12 cellular contexts compared by ENCODE assay signal in the genomic region with DNA sequence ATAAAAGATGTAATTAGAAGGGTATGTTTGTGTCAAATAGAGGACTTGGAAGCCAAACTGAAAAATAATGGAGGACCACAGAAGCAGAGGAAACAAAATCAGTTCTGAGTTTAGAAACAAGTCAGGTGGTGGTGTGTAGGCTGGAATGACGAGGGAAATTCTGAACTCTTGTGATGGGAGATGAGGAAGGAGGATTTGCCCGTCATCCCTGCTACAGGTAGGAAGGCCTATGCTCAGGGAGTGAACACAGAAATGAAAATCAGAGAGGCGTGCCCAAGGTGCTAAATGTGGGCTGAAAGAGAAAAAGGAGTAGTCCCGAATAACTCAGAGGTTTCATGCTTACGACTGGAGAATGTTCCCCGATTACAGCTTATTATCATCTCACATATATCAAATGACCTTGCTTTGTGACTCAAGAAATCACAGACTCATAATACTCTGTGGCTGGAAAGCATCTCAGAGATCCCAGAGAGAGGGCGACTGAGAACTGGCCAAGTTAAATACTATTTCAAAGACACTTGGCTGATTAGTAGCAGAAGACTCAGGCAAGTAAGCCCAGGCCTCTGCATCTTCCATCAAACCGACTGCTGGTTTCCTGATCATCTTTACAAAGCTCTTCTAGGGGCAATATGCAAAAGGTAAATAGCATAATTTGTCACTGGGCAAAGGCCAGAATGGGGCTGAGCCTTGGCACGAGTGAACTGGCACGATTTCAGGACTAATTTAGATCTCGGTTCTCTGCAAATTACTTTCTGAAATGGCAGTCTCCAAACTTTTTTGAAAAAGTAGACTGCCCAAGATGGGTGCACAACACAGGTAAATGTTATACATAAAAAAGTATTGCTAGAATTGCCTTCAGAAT.
DNase-seq lines count a peak whose midpoint lies in the region; ATAC-seq and TF ChIP-seq lines count a peak whose summit lies in the region.
"Had no signal": no experiment of that assay in that cellular context is flagged by ENCODE, and none has a peak within 500 bp of the region (broad histone marks: within the 10 kb centered on the region; RNA-seq: fewer than 3 reads in every experiment).

No MANE protein-coding gene starts in this region.

- TF ChIP-seq CTCF in heart left ventricle (IDR thresholded peaks at IDR 0.05) = no peak

- no peak overlapping the region for H3K27ac Mint-ChIP-seq in activated T-helper 1 cell treated with anti-CD3 and anti-CD28 coated beads, Interleukin-12 subunit alpha, Interleukin-12 subunit beta, Interleukin-2, Interleukin-4 antibody, amounts not matched to agents 30 ng/mL and 10 ng/mL and 1 ng/mL, durations not matched to agents 14 hours and 24 hours and 36 hours
- H3K27ac Mint-ChIP-seq: GM23338 had no signal

- 41 to 47% (median 44%) methylated on average over 11 of the region's 11 CpGs for WGBS in heart left ventricle, 4 donors

- intact Hi-C loops in heart left ventricle (cut with DNase I) = no loop called here
- intact Hi-C loops in activated T-helper 1 cell treated with anti-CD3 and anti-CD28 coated beads, Interleukin-12 subunit alpha, Interleukin-12 subunit beta, Interleukin-2, Interleukin-4 antibody, amounts not matched to agents 30 ng/mL and 10 ng/mL and 1 ng/mL, durations not matched to agents 14 hours and 24 hours and 36 hours (cut with micrococcal nuclease) = no loop called here

- H3K4me1 Mint-ChIP-seq in activated T-helper 1 cell treated with anti-CD3 and anti-CD28 coated beads, Interleukin-12 subunit alpha, Interleukin-12 subunit beta, Interleukin-2, Interleukin-4 antibody, amounts not matched to agents 30 ng/mL and 10 ng/mL and 1 ng/mL, durations not matched to agents 14 hours and 24 hours and 36 hours (ENCODE audit: low read depth) = peaks cover 17% of the 10 kb centered on the region
- H3K4me1 Mint-ChIP-seq: GM23338 had no signal

- TF ChIP-seq POLR2A in heart left ventricle (IDR thresholded peaks at IDR 0.05) = no peak

- peaks cover 38% of the 10 kb centered on the region for H3K36me3 Mint-ChIP-seq in activated T-helper 1 cell treated with anti-CD3 and anti-CD28 coated beads, Interleukin-12 subunit alpha, Interleukin-12 subunit beta, Interleukin-2, Interleukin-4 antibody, amounts not matched to agents 30 ng/mL and 10 ng/mL and 1 ng/mL, durations not matched to agents 14 hours and 24 hours and 36 hours (ENCODE audit: low read depth)

- DNase-seq in GM03348 (ENCODE audit: low spot score) (peak; percentile 21), SJCRH30 (no peak), heart left ventricle (no peak), SHP77 treated with DMSO at 0.1 percent for 48 hours (lab: John Stamatoyannopoulos, UW) (no peak), NCI-H1417 treated with DMSO at 0.1 percent for 48 hours (lab: John Stamatoyannopoulos, UW) (no peak), NCI-H748 treated with DMSO at 0.1 percent for 48 hours (lab: John Stamatoyannopoulos, UW) (no peak)
- no peak for DNase-seq in activated T-helper 1 cell treated with anti-CD3 and anti-CD28 coated beads, Interleukin-12 subunit alpha, Interleukin-12 subunit beta, Interleukin-2, Interleukin-4 antibody, amounts not matched to agents 30 ng/mL and 10 ng/mL and 1 ng/mL, durations not matched to agents 14 hours and 24 hours and 36 hours (ENCODE audit: low spot score)
- DNase-seq: effector CD8-positive, alpha-beta T cell; WERI-Rb-1 had no signal

- peak in 3 of 4 donors; percentile 36 to 60 (median 49) for ATAC-seq in heart left ventricle
- ATAC-seq: GM23338 had no signal

- peak overlapping the region; percentile 54 for H3K4me2 ChIP-seq in skeletal muscle satellite cell (ENCODE audit: low read length)
- H3K4me2 ChIP-seq: GM23338 had no signal

- no peaks in the 10 kb centered on the region for H3K27me3 Mint-ChIP-seq in activated T-helper 1 cell treated with anti-CD3 and anti-CD28 coated beads, Interleukin-12 subunit alpha, Interleukin-12 subunit beta, Interleukin-2, Interleukin-4 antibody, amounts not matched to agents 30 ng/mL and 10 ng/mL and 1 ng/mL, durations not matched to agents 14 hours and 24 hours and 36 hours (ENCODE audit: insufficient read depth)

- peak overlapping the region; percentile 78 for H3K9ac ChIP-seq in skeletal muscle satellite cell (ENCODE audit: low read depth, low read length)
- H3K9ac ChIP-seq: parathyroid adenoma had no signal

- H3K4me3 ChIP-seq in SJCRH30 (no peak overlapping the region), heart left ventricle (no peak overlapping the region), skeletal muscle satellite cell (ENCODE audit: low read length) (peak overlapping the region; percentile 2)
- H3K4me3 ChIP-seq: GM23338 had no signal

- H3K27ac ChIP-seq in SJCRH30 (peak overlapping the region; percentile 51; the same call in 1 of the 2 replicates), heart left ventricle (peak overlapping the region in 10 of 12 donors; percentile 7 to 86 (median 48))
- H3K27ac ChIP-seq: parathyroid adenoma, WERI-Rb-1 had no signal

- peaks cover 8% of the 10 kb centered on the region for H3K9me3 ChIP-seq in SJCRH30 (replicated peaks)
- peaks cover 0 to 5% (median 0%) of the 10 kb centered on the region in 12 donors for H3K9me3 ChIP-seq in heart left ventricle
- peaks cover 3% of the 10 kb centered on the region for H3K9me3 ChIP-seq in skeletal muscle satellite cell (replicated peaks; ENCODE audit: low read length)

- no peak overlapping the region for H3K4me3 Mint-ChIP-seq in activated T-helper 1 cell treated with anti-CD3 and anti-CD28 coated beads, Interleukin-12 subunit alpha, Interleukin-12 subunit beta, Interleukin-2, Interleukin-4 antibody, amounts not matched to agents 30 ng/mL and 10 ng/mL and 1 ng/mL, durations not matched to agents 14 hours and 24 hours and 36 hours
- H3K4me3 Mint-ChIP-seq: GM23338 had no signal

- no peaks in the 10 kb centered on the region for H3K27me3 ChIP-seq in SJCRH30
- H3K27me3 ChIP-seq in heart left ventricle = no peaks in the 10 kb centered on the region
- H3K27me3 ChIP-seq in skeletal muscle satellite cell (ENCODE audit: control insufficient read depth, insufficient read depth, low read length) = no peaks in the 10 kb centered on the region

- H3K4me1 ChIP-seq in SJCRH30 (peaks cover 22% of the 10 kb centered on the region), heart left ventricle (peaks cover 0 to 45% (median 24%) of the 10 kb centered on the region in 12 donors), skeletal muscle satellite cell (ENCODE audit: control insufficient read depth, insufficient read depth, low read length) (peaks cover 69% of the 10 kb centered on the region)
- H3K4me1 ChIP-seq: parathyroid adenoma had no signal

- H3K9me3 Mint-ChIP-seq in activated T-helper 1 cell treated with anti-CD3 and anti-CD28 coated beads, Interleukin-12 subunit alpha, Interleukin-12 subunit beta, Interleukin-2, Interleukin-4 antibody, amounts not matched to agents 30 ng/mL and 10 ng/mL and 1 ng/mL, durations not matched to agents 14 hours and 24 hours and 36 hours = peaks cover 24% of the 10 kb centered on the region
- H3K9me3 Mint-ChIP-seq: GM23338 had no signal

- H3K36me3 ChIP-seq in SJCRH30 (no peaks in the 10 kb centered on the region), heart left ventricle (no peaks in the 10 kb centered on the region), skeletal muscle satellite cell (ENCODE audit: insufficient read depth, low read length) (no peaks in the 10 kb centered on the region)
